19 cellular contexts compared by ENCODE assay signal in the genomic region with DNA sequence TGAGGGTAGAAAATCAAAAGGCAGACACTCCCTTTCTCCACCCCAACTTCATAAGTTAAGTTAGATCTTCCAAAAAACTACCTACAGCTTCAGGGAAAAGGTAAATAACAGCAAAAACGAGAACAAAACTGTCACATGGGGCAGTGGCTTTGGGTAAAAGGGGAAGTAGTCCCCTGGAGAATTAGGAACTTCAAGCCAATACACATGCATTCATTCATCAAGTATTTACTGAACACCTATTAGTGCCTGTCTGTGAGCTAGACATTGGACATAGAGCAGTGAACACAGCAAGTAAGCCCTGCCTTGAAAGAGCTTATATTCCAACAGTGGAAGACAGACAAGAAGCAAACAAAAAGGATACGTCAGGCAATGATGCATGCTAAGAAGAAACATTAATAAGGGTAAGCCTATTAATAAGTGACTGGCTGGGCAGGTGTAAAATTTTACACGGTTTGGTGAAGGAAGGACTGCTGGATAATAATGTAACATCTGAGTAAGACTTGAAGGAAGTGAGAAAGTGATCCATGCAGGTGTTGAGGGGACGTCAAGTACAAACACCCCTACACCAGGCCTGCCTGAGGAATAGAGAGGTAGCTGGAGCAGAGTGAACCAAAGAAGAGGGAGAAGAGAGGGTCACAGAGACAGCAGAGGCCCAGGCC.
DNase-seq lines count a peak whose midpoint lies in the region; ATAC-seq, FAIRE-seq and TF ChIP-seq lines count a peak whose summit lies in the region.
"Had no signal": no experiment of that assay in that cellular context is flagged by ENCODE, and none has a peak within 500 bp of the region (broad histone marks: within the 10 kb centered on the region; RNA-seq: fewer than 3 reads in every experiment).

No MANE protein-coding gene starts in this region.

- no peaks in the 10 kb centered on the region for H3K36me3 Mint-ChIP-seq in activated CD4-positive, alpha-beta memory T cell treated with anti-CD3 and anti-CD28 coated beads for 36 hours

- H3K36me3 ChIP-seq in OCI-LY7 (ENCODE audit: insufficient read depth, low read length): 0 out of 2 replicates have a peak, but pooled peaks cover 4% of the 10 kb centered on the region

- POLR2A ChIA-PET in OCI-LY7 (lab: Charles Lee): interaction anchor here (0.5 to 10.2 kb wide), 9 partner anchors 7 to 294 kb away, joined by 3 to 156 read pairs (median 3); no protein-coding TSS in a partner anchor
- POLR2A ChIA-PET in activated CD4-positive, alpha-beta memory T cell treated with anti-CD3 and anti-CD28 coated beads for 36 hours (lab: Charles Lee): no interaction called here

- H3K79me2 ChIP-seq in OCI-LY7 (ENCODE audit: insufficient read depth, low read depth, low read length): no peaks in the 10 kb centered on the region; the same call in 1 of the 2 replicates

- no peak overlapping the region for H3K4me3 Mint-ChIP-seq in activated CD4-positive, alpha-beta memory T cell treated with anti-CD3 and anti-CD28 coated beads for 36 hours
- H3K4me3 Mint-ChIP-seq: activated T-cell treated with anti-CD3 and anti-CD28 coated beads, Interleukin-2, amount 50 U/mL, for 72 hours had no signal

- peaks cover 96% of the 10 kb centered on the region for H3K4me1 ChIP-seq in OCI-LY7 (ENCODE audit: insufficient read depth, low read length, poor library complexity, severe bottlenecking)

- H3K27ac Mint-ChIP-seq in activated CD4-positive, alpha-beta memory T cell treated with anti-CD3 and anti-CD28 coated beads for 36 hours: no peak overlapping the region
- H3K27ac Mint-ChIP-seq: activated T-cell treated with anti-CD3 and anti-CD28 coated beads, Interleukin-2, amount 50 U/mL, for 72 hours had no signal

- no peak for TF ChIP-seq POLR2A in GM12891 (IDR thresholded peaks at IDR 0.05; ENCODE audit: low read depth, low read length)

- FAIRE-seq in GM12891 (lab: Jason Lieb, UNC): peak; percentile 78
- FAIRE-seq: small intestine had no signal

- H3K9me3 Mint-ChIP-seq in activated CD4-positive, alpha-beta memory T cell treated with anti-CD3 and anti-CD28 coated beads for 36 hours: no peaks in the 10 kb centered on the region
- H3K9me3 Mint-ChIP-seq: activated T-cell treated with anti-CD3 and anti-CD28 coated beads, Interleukin-2, amount 50 U/mL, for 72 hours had no signal

- TF ChIP-seq CTCF in OCI-LY7 (conservative IDR thresholded peaks at IDR 0.05; ENCODE audit: low read length): no peak

- CTCF ChIA-PET in OCI-LY7 (lab: Charles Lee; ENCODE audit: unreplicated experiment): no interaction called here
- CTCF ChIA-PET in activated CD4-positive, alpha-beta memory T cell treated with anti-CD3 and anti-CD28 coated beads for 36 hours (lab: Charles Lee): no interaction called here

- ATAC-seq in GM19467 (IDR thresholded peaks at IDR 0.05; ENCODE audit: unreplicated experiment) (peak; percentile 50), HG03039 (IDR thresholded peaks at IDR 0.05; ENCODE audit: unreplicated experiment) (peak; percentile 48)
- ATAC-seq: activated T-cell treated with anti-CD3 and anti-CD28 coated beads, Interleukin-2, amount 50 U/mL, for 72 hours had no signal

- peak overlapping the region; percentile 81 for H2AFZ ChIP-seq in OCI-LY7 (ENCODE audit: low read length)

- no peaks in the 10 kb centered on the region for H4K20me1 ChIP-seq in OCI-LY7 (ENCODE audit: insufficient read depth, low read length)

- intact Hi-C loops in OCI-LY7 (cut with micrococcal nuclease; ENCODE audit: unreplicated experiment): no loop called here
- intact Hi-C loops in activated CD4-positive, alpha-beta memory T cell treated with anti-CD3 and anti-CD28 coated beads for 36 hours (cut with micrococcal nuclease): no loop called here

- H3K27me3 Mint-ChIP-seq in activated CD4-positive, alpha-beta memory T cell treated with anti-CD3 and anti-CD28 coated beads for 36 hours: no peaks in the 10 kb centered on the region

- H3K4me2 ChIP-seq in OCI-LY7 (ENCODE audit: low read length): peak overlapping the region; percentile 39

- no peaks in the 10 kb centered on the region for H3K4me1 Mint-ChIP-seq in activated CD4-positive, alpha-beta memory T cell treated with anti-CD3 and anti-CD28 coated beads for 36 hours (ENCODE audit: low read depth)

- DNase-seq in GM12891 (ENCODE audit: insufficient read length, low spot score) (no peak), OCI-LY7 (ENCODE audit: low spot score) (peak; percentile 50), NCI-H2081 (lab: John Stamatoyannopoulos, UW) (no peak), NCI-H226 (no peak), NCI-H774 (lab: John Stamatoyannopoulos, UW) (no peak)
- no peak for DNase-seq in activated CD4-positive, alpha-beta memory T cell treated with anti-CD3 and anti-CD28 coated beads for 36 hours
- DNase-seq: activated CD4-positive, CD25-positive, alpha-beta regulatory T cell treated with anti-CD3 and anti-CD28 coated beads, Interleukin-2, amount 50 U/mL, for 72 hours; activated T-cell treated with anti-CD3 and anti-CD28 coated beads, Interleukin-2, amount 50 U/mL, for 72 hours; amniotic stem cell; GDM1; glutamatergic neuron; midbrain; NCI-H1105; NCI-H446 treated with DMSO at 0.1 percent for 48 hours; small intestine; substantia nigra had no signal

- H3K9me2 ChIP-seq in OCI-LY7 (ENCODE audit: insufficient read depth, low read length): no peaks in the 10 kb centered on the region

- H3K4me3 ChIP-seq in OCI-LY7 (ENCODE audit: low read depth, low read length, poor library complexity, severe bottlenecking): no peak overlapping the region

- peak overlapping the region; percentile 74 for H3K27ac ChIP-seq in OCI-LY7 (ENCODE audit: low read depth, low read length, poor library complexity, severe bottlenecking)

- H3K9me3 ChIP-seq in OCI-LY7 (ENCODE audit: low read length): no peaks in the 10 kb centered on the region
- H3K9me3 ChIP-seq: Caco-2 had no signal

- BruUV-seq in OCI-LY7 (replicated peaks; lab: Mats Ljungman, UMichigan): no TSS peak

TF ChIP-seq in GM12891, 5 proteins besides CTCF, POLR2A, EP300 and RAD21:
- TF ChIP-seq POU2F2 (IDR thresholded peaks at IDR 0.05; ENCODE audit: low read depth, low read length) (no peak), POLR2AphosphoS5 (IDR thresholded peaks at IDR 0.05; ENCODE audit: low read depth, low read length) (no peak), PAX5 (IDR thresholded peaks at IDR 0.05; ENCODE audit: insufficient read depth, low read length, severe bottlenecking) (no peak), TAF1 (IDR thresholded peaks at IDR 0.05; ENCODE audit: low read depth, low read length) (no peak), SPI1 (IDR thresholded peaks at IDR 0.05; ENCODE audit: low read depth, low read length) (no peak)
